8 cellular contexts compared by ENCODE assay signal in genomic region chr14:68249534-68250517, GRCh38.
DNase-seq lines count a peak whose midpoint lies in the region; ATAC-seq, FAIRE-seq and TF ChIP-seq lines count a peak whose summit lies in the region.

No MANE protein-coding gene starts in this region.

- no peaks in the 10 kb centered on the region for H3K9me3 ChIP-seq in cardiac muscle cell (ENCODE audit: low read depth)
- no peaks in the 10 kb centered on the region; the same call in 2 of the 3 replicates for H3K9me3 ChIP-seq in GM12878 (replicated peaks; ENCODE audit: control insufficient read depth, insufficient read depth, low read length)
- H3K9me3 ChIP-seq in uterus = no peaks in the 10 kb centered on the region

- in situ Hi-C loops in GM12878 (cut with MboI) = loop anchor here (5.0 to 10.0 kb wide), 3 partner anchors 308 to 542 kb away; partner anchors contain the start of gene ZFP36L1

- H3K9ac ChIP-seq in GM12878 (ENCODE audit: control insufficient read depth, insufficient read depth, low read length) = no peak overlapping the region

- H3K4me3 ChIP-seq in cardiac muscle cell = no peak overlapping the region
- H3K4me3 ChIP-seq in GM12878 = no peak overlapping the region
- H3K4me3 ChIP-seq in uterus = no peak overlapping the region

- no peaks in the 10 kb centered on the region for H3K79me2 ChIP-seq in GM12878 (ENCODE audit: control insufficient read depth, insufficient read depth, low read length)

- POLR2A ChIA-PET in GM12878 (lab: Charles Lee) = interaction anchor here (0.6 to 3.7 kb wide), 19 partner anchors 9 to 573 kb away, joined by 3 to 23 read pairs (median 4); no protein-coding TSS in a partner anchor

- FAIRE-seq in GM12878 (lab: Jason Lieb, UNC) = no peak

- TF ChIP-seq POLR2A in GM12878 (IDR thresholded peaks at IDR 0.05; ENCODE audit: low read depth, low read length) (no peak), uterus (IDR thresholded peaks at IDR 0.05) (no peak)

- no peak overlapping the region for H3K4me2 ChIP-seq in GM12878 (ENCODE audit: control insufficient read depth, insufficient read depth)

- no peak for TF ChIP-seq RAD21 in GM12878 (IDR thresholded peaks at IDR 0.05; ENCODE audit: insufficient read depth, low read depth, low read length)

- no peak for TF ChIP-seq CTCF in cardiac muscle cell (IDR thresholded peaks at IDR 0.05; ENCODE audit: low read depth, low read length)
- TF ChIP-seq CTCF in GM12878 (IDR thresholded peaks at IDR 0.05 in 2 of 3, conservative IDR thresholded peaks at IDR 0.05 in 1 of 3; ENCODE audit: control insufficient read depth in 2 of 3, extremely low read depth in 1 of 3, insufficient read depth in 1 of 3, low read depth in 3 of 3, low read length in 3 of 3) = no peak
- TF ChIP-seq CTCF in uterus (IDR thresholded peaks at IDR 0.05) = no peak

- no peaks in the 10 kb centered on the region for H4K20me1 ChIP-seq in GM12878 (ENCODE audit: control insufficient read depth, insufficient read depth)

- H3K27me3 ChIP-seq in cardiac muscle cell = no peaks in the 10 kb centered on the region
- no peaks in the 10 kb centered on the region for H3K27me3 ChIP-seq in GM12878 (replicated peaks in 1 of 2; ENCODE audit: control insufficient read depth in 2 of 2, insufficient read depth in 2 of 2, low read length in 1 of 2)
- H3K27me3 ChIP-seq in uterus = no peaks in the 10 kb centered on the region

- BruUV-seq in GM12878 (replicated peaks; lab: Mats Ljungman, UMichigan) = no TSS peak

- H3K36me3 ChIP-seq in cardiac muscle cell = no peaks in the 10 kb centered on the region
- no peaks in the 10 kb centered on the region for H3K36me3 ChIP-seq in GM12878 (ENCODE audit: control insufficient read depth in 2 of 2, insufficient read depth in 2 of 2, low read length in 1 of 2)
- no peaks in the 10 kb centered on the region for H3K36me3 ChIP-seq in uterus

- ATAC-seq in GM12878 (0 out of 3 replicates have a peak, but pooled peaks have one; percentile 9), GM18861 (IDR thresholded peaks at IDR 0.05; ENCODE audit: unreplicated experiment) (no peak)

- 83% methylated on average over 4 of the region's 4 CpGs for WGBS in GM12878 (ENCODE audit: insufficient coverage, insufficient replicate concordance, low lambda C conversion rate, missing lambda C conversion rate)

- H3K27ac ChIP-seq in cardiac muscle cell = peak overlapping the region; percentile 92
- peak overlapping the region; percentile 60 for H3K27ac ChIP-seq in GM12878 (ENCODE audit: control insufficient read depth, insufficient read depth)
- peak overlapping the region; percentile 90 to 94 for H3K27ac ChIP-seq in uterus

- RAD21 ChIA-PET in GM12878 (lab: Charles Lee; ENCODE audit: unreplicated experiment) = interaction anchor here (0.6 to 15.6 kb wide), 44 partner anchors 7 to 594 kb away, joined by 3 to 292 read pairs (median 8); partner anchors contain the start of gene ZFP36L1

- SMC1A ChIA-PET in GM12878 (lab: Charles Lee; ENCODE audit: uncharacterized antibody, unreplicated experiment) = interaction anchor here (0.6 to 13.5 kb wide), 63 partner anchors 9 to 594 kb away, joined by 3 to 314 read pairs (median 7); no protein-coding TSS in a partner anchor

- H2AFZ ChIP-seq in GM12878 (ENCODE audit: control insufficient read depth, low read depth, low read length) = no peak overlapping the region

- DNase-seq in cardiac muscle cell (ENCODE audit: low read depth in 1 of 2, low spot score in 1 of 2) (peak in 1 of 2 donors; percentile 65), cardiac septum (ENCODE audit: low spot score) (no peak), GM12878 (ENCODE audit: low read depth, low spot score) (no peak), lung microvascular endothelial cell (ENCODE audit: low read depth in 2 of 2) (peak; percentile 41 to 43), uterus (no peak), ureter (ENCODE audit: low spot score) (no peak)
- DNase-seq in stimulated activated naive CD4-positive, alpha-beta T cell (lab: John Stamatoyannopoulos, UW) = no peak

- peaks cover 76% of the 10 kb centered on the region for H3K4me1 ChIP-seq in cardiac muscle cell (ENCODE audit: low read depth)
- peaks cover 41% of the 10 kb centered on the region for H3K4me1 ChIP-seq in GM12878 (ENCODE audit: control insufficient read depth, insufficient read depth, low read length)
- peaks cover 36 to 41% of the 10 kb centered on the region in 2 donors for H3K4me1 ChIP-seq in uterus

- CTCF ChIA-PET in GM12878 (lab: Yijun Ruan, JAX) = interaction anchor here (0.6 to 11.1 kb wide), 47 partner anchors 9 to 614 kb away, joined by 3 to 310 read pairs (median 5); no protein-coding TSS in a partner anchor

- intact Hi-C loops in cardiac septum (cut with DNase I) = loop anchor here (1.0 to 10.0 kb wide), 4 partner anchors 299 to 566 kb away; no protein-coding TSS in a partner anchor
- intact Hi-C loops in GM12878 (cut with micrococcal nuclease; ENCODE audit: unreplicated experiment) = loop anchor here (2.0 to 10.0 kb wide), 7 partner anchors 35 to 845 kb away; no protein-coding TSS in a partner anchor
- intact Hi-C loops in uterus (cut with DNase I; ENCODE audit: low total_unique reads) = loop anchor here (5.0 to 10.0 kb wide), 2 partner anchors 537 to 565 kb away; no protein-coding TSS in a partner anchor

- no peak for TF ChIP-seq EP300 in GM12878 (IDR thresholded peaks at IDR 0.05; ENCODE audit: borderline replicate concordance in 1 of 2, control insufficient read depth in 1 of 2, low read depth in 2 of 2, low read length in 2 of 2)

TF ChIP-seq in GM12878, 131 proteins besides CTCF, POLR2A, EP300 and RAD21:
- no peak for TF ChIP-seq BACH1 (IDR thresholded peaks at IDR 0.05; ENCODE audit: borderline replicate concordance)
- TF ChIP-seq SREBF2 (IDR thresholded peaks at IDR 0.05; ENCODE audit: low read length) = 0 out of 2 replicates have a peak, but pooled peaks have one; percentile 22
- TF ChIP-seq NFIC (IDR thresholded peaks at IDR 0.05; ENCODE audit: low read depth, low read length) = peak; percentile 38; the same call in 1 of the 2 replicates

Comparison
In these comparisons a context has a peak if more than half of its experiments do, and no peak if none do; other contexts are left out.
1. DNase-seq: peak in lung microvascular endothelial cell (2 of 2); none in cardiac septum (single experiment), GM12878 (single experiment), uterus (0 of 2), ureter (single experiment) and stimulated activated naive CD4-positive, alpha-beta T cell (0 of 6).
2. Peak in every context shown above with its lines, with median percentiles within 50 percentile points of each other: H3K27ac ChIP-seq.